1 cellular context compared by ENCODE assay signal in the genomic region with DNA sequence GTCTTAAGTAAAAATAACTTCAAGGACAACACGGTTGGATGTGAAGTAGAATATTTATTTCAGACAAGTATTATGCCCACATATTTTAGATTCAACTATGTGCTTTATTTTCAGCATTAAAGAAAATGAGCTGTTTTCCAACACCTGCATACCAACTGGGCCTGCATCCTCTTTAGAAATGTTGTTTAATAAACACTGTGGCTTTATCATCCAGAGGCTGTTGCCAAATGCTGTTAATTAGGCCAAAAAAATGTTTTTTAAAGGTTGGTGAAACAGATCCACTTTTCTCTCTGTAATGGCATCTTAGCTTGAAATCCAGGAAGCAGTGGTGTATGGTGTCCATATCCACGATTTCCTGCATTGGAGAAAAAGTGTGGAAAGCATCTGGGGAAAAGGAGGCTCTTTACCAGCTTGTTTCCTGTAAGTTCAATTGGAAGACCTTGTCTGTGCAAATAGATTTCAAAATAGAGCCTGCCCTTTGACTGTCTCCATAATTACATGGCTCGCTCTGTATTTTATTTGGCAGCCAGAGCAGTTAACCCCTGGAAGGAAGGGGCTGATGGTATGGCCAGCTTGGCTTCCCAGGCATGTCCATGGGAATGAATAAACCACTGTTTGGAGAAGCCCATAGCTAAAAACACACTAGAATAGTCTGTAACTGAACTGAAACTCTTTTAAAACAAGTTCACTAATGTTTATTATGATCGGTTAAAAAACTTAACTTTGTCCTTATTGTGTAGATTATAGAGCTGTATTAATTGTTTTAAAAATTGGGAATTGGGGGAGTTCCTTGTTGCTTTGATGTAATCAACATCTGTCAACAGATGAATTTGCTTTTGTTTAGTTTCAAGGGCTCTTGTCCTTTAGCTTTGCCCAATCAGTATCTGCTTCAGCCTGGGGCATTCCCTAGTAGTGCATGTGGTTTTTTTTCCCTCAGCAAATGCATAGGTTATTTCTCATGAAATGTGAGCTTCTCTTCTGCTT.
TF ChIP-seq lines count a peak whose summit lies in the region.

No MANE protein-coding gene starts in this region.

TF ChIP-seq in HepG2, 621 proteins besides CTCF, POLR2A, EP300 and RAD21 (continued from another document and continues in another):
- TF ChIP-seq POLR2AphosphoS5 (IDR thresholded peaks at IDR 0.05; ENCODE audit: low read depth, low read length) (no peak), ZFP62 (CRISPR knock-in tag; IDR thresholded peaks at IDR 0.05) (no peak), REL (CRISPR knock-in tag; conservative IDR thresholded peaks at IDR 0.05) (no peak), SALL2 (CRISPR knock-in tag; IDR thresholded peaks at IDR 0.05) (peak; percentile 73; the same call in 1 of the 2 replicates), ZBTB7B (CRISPR knock-in tag; IDR thresholded peaks at IDR 0.05) (peak; percentile 94), KDM1A (CRISPR knock-in tag; IDR thresholded peaks at IDR 0.05) (peak; percentile 37; the same call in 1 of the 2 replicates), ZBTB21 (CRISPR knock-in tag; IDR thresholded peaks at IDR 0.05) (peak; percentile 51; the same call in 1 of the 2 replicates), PITX1 (CRISPR knock-in tag; IDR thresholded peaks at IDR 0.05) (peak; percentile 75), SIN3B (IDR thresholded peaks at IDR 0.05; ENCODE audit: low read length) (no peak), ZNF44 (CRISPR knock-in tag; IDR thresholded peaks at IDR 0.05) (0 out of 2 replicates have a peak, but pooled peaks have one; percentile 9), HNF4G (IDR thresholded peaks at IDR 0.05; ENCODE audit: borderline replicate concordance, low read depth, low read length) (peak; percentile 96), HNF4G (CRISPR knock-in tag; IDR thresholded peaks at IDR 0.05; ENCODE audit: borderline replicate concordance, low read depth) (peak; percentile 86), ZNF768 (CRISPR knock-in tag; IDR thresholded peaks at IDR 0.05) (no peak), ZC3H4 (CRISPR knock-in tag; IDR thresholded peaks at IDR 0.05; ENCODE audit: borderline replicate concordance) (no peak), BCL6 (CRISPR knock-in tag; IDR thresholded peaks at IDR 0.05) (peak; percentile 97), TP53 (CRISPR knock-in tag; conservative IDR thresholded peaks at IDR 0.05) (peak; percentile 71; the same call in 1 of the 2 replicates), TARDBP (CRISPR knock-in tag; IDR thresholded peaks at IDR 0.05) (peak; percentile 98), NONO (IDR thresholded peaks at IDR 0.05) (no peak), NONO (CRISPR knock-in tag; conservative IDR thresholded peaks at IDR 0.05) (peak; percentile 74; the same call in 1 of the 2 replicates), RCOR2 (CRISPR knock-in tag; IDR thresholded peaks at IDR 0.05) (peak; percentile 93), AGO1 (IDR thresholded peaks at IDR 0.05; ENCODE audit: low read depth, low read length, poor library complexity, severe bottlenecking) (no peak), ZNF282 (IDR thresholded peaks at IDR 0.05; ENCODE audit: partially characterized antibody) (no peak), ZNF431 (CRISPR knock-in tag; IDR thresholded peaks at IDR 0.05; ENCODE audit: borderline replicate concordance, low read depth) (no peak), NFRKB (IDR thresholded peaks at IDR 0.05) (no peak), ZNF296 (CRISPR knock-in tag; conservative IDR thresholded peaks at IDR 0.05) (no peak), ERF (CRISPR knock-in tag; IDR thresholded peaks at IDR 0.05) (peak; percentile 73), KDM6A (CRISPR knock-in tag; IDR thresholded peaks at IDR 0.05; ENCODE audit: low read depth) (peak; percentile 88)
- TF ChIP-seq, protein P1, sequence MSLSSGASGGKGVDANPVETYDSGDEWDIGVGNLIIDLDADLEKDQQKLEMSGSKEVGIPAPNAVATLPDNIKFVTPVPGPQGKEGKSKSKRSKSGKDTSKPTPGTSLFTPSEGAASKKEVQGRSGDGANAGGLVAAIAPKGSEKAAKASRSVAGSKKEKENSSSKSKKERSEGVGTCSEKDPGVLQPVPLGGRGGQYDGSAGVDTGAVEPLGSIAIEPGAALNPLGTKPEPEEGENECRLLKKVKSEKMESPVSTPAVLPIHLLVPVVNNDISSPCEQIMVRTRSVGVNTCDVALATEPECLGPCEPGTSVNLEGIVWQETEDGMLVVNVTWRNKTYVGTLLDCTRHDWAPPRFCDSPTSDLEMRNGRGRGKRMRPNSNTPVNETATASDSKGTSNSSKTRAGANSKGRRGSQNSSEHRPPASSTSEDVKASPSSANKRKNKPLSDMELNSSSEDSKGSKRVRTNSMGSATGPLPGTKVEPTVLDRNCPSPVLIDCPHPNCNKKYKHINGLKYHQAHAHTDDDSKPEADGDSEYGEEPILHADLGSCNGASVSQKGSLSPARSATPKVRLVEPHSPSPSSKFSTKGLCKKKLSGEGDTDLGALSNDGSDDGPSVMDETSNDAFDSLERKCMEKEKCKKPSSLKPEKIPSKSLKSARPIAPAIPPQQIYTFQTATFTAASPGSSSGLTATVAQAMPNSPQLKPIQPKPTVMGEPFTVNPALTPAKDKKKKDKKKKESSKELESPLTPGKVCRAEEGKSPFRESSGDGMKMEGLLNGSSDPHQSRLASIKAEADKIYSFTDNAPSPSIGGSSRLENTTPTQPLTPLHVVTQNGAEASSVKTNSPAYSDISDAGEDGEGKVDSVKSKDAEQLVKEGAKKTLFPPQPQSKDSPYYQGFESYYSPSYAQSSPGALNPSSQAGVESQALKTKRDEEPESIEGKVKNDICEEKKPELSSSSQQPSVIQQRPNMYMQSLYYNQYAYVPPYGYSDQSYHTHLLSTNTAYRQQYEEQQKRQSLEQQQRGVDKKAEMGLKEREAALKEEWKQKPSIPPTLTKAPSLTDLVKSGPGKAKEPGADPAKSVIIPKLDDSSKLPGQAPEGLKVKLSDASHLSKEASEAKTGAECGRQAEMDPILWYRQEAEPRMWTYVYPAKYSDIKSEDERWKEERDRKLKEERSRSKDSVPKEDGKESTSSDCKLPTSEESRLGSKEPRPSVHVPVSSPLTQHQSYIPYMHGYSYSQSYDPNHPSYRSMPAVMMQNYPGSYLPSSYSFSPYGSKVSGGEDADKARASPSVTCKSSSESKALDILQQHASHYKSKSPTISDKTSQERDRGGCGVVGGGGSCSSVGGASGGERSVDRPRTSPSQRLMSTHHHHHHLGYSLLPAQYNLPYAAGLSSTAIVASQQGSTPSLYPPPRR (CRISPR knock-in tag; IDR thresholded peaks at IDR 0.05; ENCODE audit: borderline replicate concordance) = peak; percentile 91
- TF ChIP-seq, protein P2, sequence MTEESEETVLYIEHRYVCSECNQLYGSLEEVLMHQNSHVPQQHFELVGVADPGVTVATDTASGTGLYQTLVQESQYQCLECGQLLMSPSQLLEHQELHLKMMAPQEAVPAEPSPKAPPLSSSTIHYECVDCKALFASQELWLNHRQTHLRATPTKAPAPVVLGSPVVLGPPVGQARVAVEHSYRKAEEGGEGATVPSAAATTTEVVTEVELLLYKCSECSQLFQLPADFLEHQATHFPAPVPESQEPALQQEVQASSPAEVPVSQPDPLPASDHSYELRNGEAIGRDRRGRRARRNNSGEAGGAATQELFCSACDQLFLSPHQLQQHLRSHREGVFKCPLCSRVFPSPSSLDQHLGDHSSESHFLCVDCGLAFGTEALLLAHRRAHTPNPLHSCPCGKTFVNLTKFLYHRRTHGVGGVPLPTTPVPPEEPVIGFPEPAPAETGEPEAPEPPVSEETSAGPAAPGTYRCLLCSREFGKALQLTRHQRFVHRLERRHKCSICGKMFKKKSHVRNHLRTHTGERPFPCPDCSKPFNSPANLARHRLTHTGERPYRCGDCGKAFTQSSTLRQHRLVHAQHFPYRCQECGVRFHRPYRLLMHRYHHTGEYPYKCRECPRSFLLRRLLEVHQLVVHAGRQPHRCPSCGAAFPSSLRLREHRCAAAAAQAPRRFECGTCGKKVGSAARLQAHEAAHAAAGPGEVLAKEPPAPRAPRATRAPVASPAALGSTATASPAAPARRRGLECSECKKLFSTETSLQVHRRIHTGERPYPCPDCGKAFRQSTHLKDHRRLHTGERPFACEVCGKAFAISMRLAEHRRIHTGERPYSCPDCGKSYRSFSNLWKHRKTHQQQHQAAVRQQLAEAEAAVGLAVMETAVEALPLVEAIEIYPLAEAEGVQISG (CRISPR knock-in tag; IDR thresholded peaks at IDR 0.05) = peak; percentile 65
- TF ChIP-seq, protein P3, sequence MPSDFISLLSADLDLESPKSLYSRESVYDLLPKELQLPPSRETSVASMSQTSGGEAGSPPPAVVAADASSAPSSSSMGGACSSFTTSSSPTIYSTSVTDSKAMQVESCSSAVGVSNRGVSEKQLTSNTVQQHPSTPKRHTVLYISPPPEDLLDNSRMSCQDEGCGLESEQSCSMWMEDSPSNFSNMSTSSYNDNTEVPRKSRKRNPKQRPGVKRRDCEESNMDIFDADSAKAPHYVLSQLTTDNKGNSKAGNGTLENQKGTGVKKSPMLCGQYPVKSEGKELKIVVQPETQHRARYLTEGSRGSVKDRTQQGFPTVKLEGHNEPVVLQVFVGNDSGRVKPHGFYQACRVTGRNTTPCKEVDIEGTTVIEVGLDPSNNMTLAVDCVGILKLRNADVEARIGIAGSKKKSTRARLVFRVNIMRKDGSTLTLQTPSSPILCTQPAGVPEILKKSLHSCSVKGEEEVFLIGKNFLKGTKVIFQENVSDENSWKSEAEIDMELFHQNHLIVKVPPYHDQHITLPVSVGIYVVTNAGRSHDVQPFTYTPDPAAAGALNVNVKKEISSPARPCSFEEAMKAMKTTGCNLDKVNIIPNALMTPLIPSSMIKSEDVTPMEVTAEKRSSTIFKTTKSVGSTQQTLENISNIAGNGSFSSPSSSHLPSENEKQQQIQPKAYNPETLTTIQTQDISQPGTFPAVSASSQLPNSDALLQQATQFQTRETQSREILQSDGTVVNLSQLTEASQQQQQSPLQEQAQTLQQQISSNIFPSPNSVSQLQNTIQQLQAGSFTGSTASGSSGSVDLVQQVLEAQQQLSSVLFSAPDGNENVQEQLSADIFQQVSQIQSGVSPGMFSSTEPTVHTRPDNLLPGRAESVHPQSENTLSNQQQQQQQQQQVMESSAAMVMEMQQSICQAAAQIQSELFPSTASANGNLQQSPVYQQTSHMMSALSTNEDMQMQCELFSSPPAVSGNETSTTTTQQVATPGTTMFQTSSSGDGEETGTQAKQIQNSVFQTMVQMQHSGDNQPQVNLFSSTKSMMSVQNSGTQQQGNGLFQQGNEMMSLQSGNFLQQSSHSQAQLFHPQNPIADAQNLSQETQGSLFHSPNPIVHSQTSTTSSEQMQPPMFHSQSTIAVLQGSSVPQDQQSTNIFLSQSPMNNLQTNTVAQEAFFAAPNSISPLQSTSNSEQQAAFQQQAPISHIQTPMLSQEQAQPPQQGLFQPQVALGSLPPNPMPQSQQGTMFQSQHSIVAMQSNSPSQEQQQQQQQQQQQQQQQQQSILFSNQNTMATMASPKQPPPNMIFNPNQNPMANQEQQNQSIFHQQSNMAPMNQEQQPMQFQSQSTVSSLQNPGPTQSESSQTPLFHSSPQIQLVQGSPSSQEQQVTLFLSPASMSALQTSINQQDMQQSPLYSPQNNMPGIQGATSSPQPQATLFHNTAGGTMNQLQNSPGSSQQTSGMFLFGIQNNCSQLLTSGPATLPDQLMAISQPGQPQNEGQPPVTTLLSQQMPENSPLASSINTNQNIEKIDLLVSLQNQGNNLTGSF (CRISPR knock-in tag; IDR thresholded peaks at IDR 0.05) = no peak
- TF ChIP-seq, protein P4, sequence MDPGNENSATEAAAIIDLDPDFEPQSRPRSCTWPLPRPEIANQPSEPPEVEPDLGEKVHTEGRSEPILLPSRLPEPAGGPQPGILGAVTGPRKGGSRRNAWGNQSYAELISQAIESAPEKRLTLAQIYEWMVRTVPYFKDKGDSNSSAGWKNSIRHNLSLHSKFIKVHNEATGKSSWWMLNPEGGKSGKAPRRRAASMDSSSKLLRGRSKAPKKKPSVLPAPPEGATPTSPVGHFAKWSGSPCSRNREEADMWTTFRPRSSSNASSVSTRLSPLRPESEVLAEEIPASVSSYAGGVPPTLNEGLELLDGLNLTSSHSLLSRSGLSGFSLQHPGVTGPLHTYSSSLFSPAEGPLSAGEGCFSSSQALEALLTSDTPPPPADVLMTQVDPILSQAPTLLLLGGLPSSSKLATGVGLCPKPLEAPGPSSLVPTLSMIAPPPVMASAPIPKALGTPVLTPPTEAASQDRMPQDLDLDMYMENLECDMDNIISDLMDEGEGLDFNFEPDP (CRISPR knock-in tag; conservative IDR thresholded peaks at IDR 0.05) = no peak
- TF ChIP-seq, protein P5, sequence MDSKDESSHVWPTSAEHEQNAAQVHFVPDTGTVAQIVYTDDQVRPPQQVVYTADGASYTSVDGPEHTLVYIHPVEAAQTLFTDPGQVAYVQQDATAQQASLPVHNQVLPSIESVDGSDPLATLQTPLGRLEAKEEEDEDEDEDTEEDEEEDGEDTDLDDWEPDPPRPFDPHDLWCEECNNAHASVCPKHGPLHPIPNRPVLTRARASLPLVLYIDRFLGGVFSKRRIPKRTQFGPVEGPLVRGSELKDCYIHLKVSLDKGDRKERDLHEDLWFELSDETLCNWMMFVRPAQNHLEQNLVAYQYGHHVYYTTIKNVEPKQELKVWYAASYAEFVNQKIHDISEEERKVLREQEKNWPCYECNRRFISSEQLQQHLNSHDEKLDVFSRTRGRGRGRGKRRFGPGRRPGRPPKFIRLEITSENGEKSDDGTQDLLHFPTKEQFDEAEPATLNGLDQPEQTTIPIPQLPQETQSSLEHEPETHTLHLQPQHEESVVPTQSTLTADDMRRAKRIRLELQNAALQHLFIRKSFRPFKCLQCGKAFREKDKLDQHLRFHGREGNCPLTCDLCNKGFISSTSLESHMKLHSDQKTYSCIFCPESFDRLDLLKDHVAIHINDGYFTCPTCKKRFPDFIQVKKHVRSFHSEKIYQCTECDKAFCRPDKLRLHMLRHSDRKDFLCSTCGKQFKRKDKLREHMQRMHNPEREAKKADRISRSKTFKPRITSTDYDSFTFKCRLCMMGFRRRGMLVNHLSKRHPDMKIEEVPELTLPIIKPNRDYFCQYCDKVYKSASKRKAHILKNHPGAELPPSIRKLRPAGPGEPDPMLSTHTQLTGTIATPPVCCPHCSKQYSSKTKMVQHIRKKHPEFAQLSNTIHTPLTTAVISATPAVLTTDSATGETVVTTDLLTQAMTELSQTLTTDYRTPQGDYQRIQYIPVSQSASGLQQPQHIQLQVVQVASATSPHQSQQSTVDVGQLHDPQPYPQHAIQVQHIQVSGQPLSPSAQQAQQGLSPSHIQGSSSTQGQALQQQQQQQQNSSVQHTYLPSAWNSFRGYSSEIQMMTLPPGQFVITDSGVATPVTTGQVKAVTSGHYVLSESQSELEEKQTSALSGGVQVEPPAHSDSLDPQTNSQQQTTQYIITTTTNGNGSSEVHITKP (CRISPR knock-in tag; IDR thresholded peaks at IDR 0.05; ENCODE audit: low read depth) = peak; percentile 96
